8 cellular contexts compared by ENCODE assay signal in the genomic region with DNA sequence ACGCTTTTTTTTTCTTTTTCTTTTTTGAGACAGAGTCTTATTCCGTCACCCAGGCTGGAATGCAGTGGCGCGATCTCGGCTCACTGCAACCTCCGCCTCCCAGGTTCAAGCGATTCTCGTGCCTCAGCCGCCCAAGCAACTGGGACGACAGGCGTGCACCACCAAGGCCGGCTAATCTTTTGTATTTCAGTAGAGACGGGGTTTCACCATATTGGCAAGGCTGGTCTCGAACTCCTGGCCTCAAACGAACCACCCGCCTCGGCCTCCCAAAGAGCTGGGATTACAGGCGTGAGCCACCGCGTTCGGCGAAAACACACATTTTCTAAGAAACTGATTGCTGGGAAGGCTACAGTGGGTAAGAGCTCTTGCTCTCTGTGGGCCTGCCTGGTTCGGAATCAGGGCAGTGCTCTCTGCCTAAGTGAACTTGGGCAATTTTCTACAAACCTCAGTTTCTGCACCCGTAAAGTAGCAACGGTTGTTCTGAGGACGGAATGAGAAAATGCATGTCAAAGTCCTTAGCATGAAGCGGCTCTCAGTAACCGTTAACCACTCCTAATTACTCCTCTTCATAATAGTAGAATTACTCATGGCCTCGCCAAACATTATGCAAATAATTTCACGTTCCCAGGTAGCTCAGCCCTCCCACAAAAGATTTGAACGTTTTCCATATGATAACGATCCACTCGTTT. TPM values are rescaled to one million over a fixed set of nuclear protein-coding genes. Genes with fewer than 3 reads are reported as not detected.
DNase-seq lines count a peak whose midpoint lies in the region; ATAC-seq lines count a peak whose summit lies in the region.

No MANE protein-coding gene starts in this region.

- H3K27ac ChIP-seq in CD8-positive, alpha-beta memory T cell (ENCODE audit: low read depth, low read length) = peak overlapping the region; percentile 85

- no peaks in the 10 kb centered on the region for H3K36me3 ChIP-seq in CD8-positive, alpha-beta memory T cell (ENCODE audit: insufficient read depth, low read length)

- peak overlapping the region; percentile 76 to 99 (median 94) for H3K27ac Mint-ChIP-seq in CD8-positive, alpha-beta memory T cell
- H3K27ac Mint-ChIP-seq in memory B cell = peak overlapping the region; percentile 99

- peaks cover 25% of the 10 kb centered on the region for H3K4me1 ChIP-seq in CD8-positive, alpha-beta memory T cell (ENCODE audit: insufficient read depth, low read length)

- H3K27me3 Mint-ChIP-seq in CD8-positive, alpha-beta memory T cell = no peaks in the 10 kb centered on the region
- no peaks in the 10 kb centered on the region for H3K27me3 Mint-ChIP-seq in memory B cell

- peaks cover 33 to 36% (median 34%) of the 10 kb centered on the region in 3 donors for H3K4me1 Mint-ChIP-seq in CD8-positive, alpha-beta memory T cell
- H3K4me1 Mint-ChIP-seq in memory B cell = peaks cover 25% of the 10 kb centered on the region

- CTCF ChIA-PET in CD8-positive, alpha-beta memory T cell (lab: Charles Lee) = interaction anchor here (1.0 kb wide), 1 partner anchor 21 kb away, joined by 3 read pairs; no protein-coding TSS in a partner anchor

- peak overlapping the region; percentile 91 to 99 (median 97) for H3K4me3 Mint-ChIP-seq in CD8-positive, alpha-beta memory T cell
- H3K4me3 Mint-ChIP-seq in memory B cell = peak overlapping the region; percentile 99

- ATAC-seq in HG02840 (IDR thresholded peaks at IDR 0.05; ENCODE audit: low FRiP score, unreplicated experiment) = peak; percentile 15
- ATAC-seq in memory B cell (ENCODE audit: low read depth) = no peak

- H3K9me3 ChIP-seq in CD8-positive, alpha-beta memory T cell (ENCODE audit: low read length) = no peaks in the 10 kb centered on the region

- peak overlapping the region; percentile 72 for H3K4me3 ChIP-seq in CD8-positive, alpha-beta memory T cell (ENCODE audit: low read length)

- POLR2A ChIA-PET in CD8-positive, alpha-beta memory T cell (lab: Charles Lee) = no interaction called here

- no peaks in the 10 kb centered on the region for H3K27me3 ChIP-seq in CD8-positive, alpha-beta memory T cell (ENCODE audit: insufficient read depth, low read length, poor library complexity, severe bottlenecking)

- peaks cover 0 to 25% (median 0%) of the 10 kb centered on the region in 3 donors for H3K36me3 Mint-ChIP-seq in CD8-positive, alpha-beta memory T cell
- H3K36me3 Mint-ChIP-seq in memory B cell = peaks cover 10% of the 10 kb centered on the region

- H3K9me3 Mint-ChIP-seq in CD8-positive, alpha-beta memory T cell = no peaks in the 10 kb centered on the region
- no peaks in the 10 kb centered on the region for H3K9me3 Mint-ChIP-seq in memory B cell

- no peak for DNase-seq in CD8-positive, alpha-beta memory T cell
- peak; percentile 66 for DNase-seq in amniotic epithelial cell (ENCODE audit: low read depth)
- DNase-seq in memory B cell (ENCODE audit: low spot score in 2 of 2) = no peak
- DNase-seq in NCI-H1105 (lab: John Stamatoyannopoulos, UW) = no peak
- DNase-seq in AML-193 (lab: John Stamatoyannopoulos, UW) = no peak
- no peak for DNase-seq in NCI-H2227 treated with DMSO at 0.1 percent for 48 hours (lab: John Stamatoyannopoulos, UW)
- DNase-seq in ecto neural progenitor cell (ENCODE audit: low spot score) = no peak

RNA-seq across cellular contexts. Expression of a gene that starts 1.0 kb away (rescaled TPM):
- 10 to 100 TPM; 82.8 to 83.6 TPM for total RNA-seq in CD8-positive, alpha-beta memory T cell
- polyA plus RNA-seq in CD8-positive, alpha-beta memory T cell = 15.0 TPM
